Comparison of ENCODE assay signal across 13 cellular contexts in genomic region chr15:98909968-98910885, GRCh38.
"Had no signal": no experiment of that assay in that cellular context is flagged by ENCODE, and none has a peak within 500 bp of the region (broad histone marks: within the 10 kb centered on the region; RNA-seq: fewer than 3 reads in every experiment).

No MANE protein-coding gene starts in this region.

- ATAC-seq: activated T-helper 17 cell treated with anti-CD3 and anti-CD28 coated beads, Interleukin-2, amount 50 U/mL, for 72 hours; foreskin keratinocyte; left lung; stimulated activated effector memory CD8-positive, alpha-beta T cell treated with anti-CD3 and anti-CD28 coated beads, Interleukin-12 subunit alpha, Interleukin-12 subunit beta, amount 100 ng/mL, for 72 hours had no signal

- DNase-seq: activated CD4-positive, alpha-beta T cell treated with anti-CD3 and anti-CD28 coated beads for 4 hours; amygdala; foreskin keratinocyte; head of caudate nucleus; left lung; SK-N-SH; small intestine; T-helper 1 cell; transverse colon had no signal

- H3K4me1 Mint-ChIP-seq: activated naive CD4-positive, alpha-beta T cell treated with anti-CD3 and anti-CD28 coated beads, Interleukin-2, amount 50 U/mL, for 24 hours had no signal

- H3K27ac Mint-ChIP-seq: activated naive CD4-positive, alpha-beta T cell treated with anti-CD3 and anti-CD28 coated beads, Interleukin-2, amount 50 U/mL, for 24 hours; activated T-helper 17 cell treated with anti-CD3 and anti-CD28 coated beads, Interleukin-2, amount 50 U/mL, for 72 hours; stimulated activated effector memory CD8-positive, alpha-beta T cell treated with anti-CD3 and anti-CD28 coated beads, Interleukin-12 subunit alpha, Interleukin-12 subunit beta, amount 100 ng/mL, for 72 hours had no signal

- H3K4me3 ChIP-seq: breast epithelium, left lung, transverse colon had no signal

- H3K9me3 Mint-ChIP-seq: activated naive CD4-positive, alpha-beta T cell treated with anti-CD3 and anti-CD28 coated beads, Interleukin-2, amount 50 U/mL, for 24 hours; activated T-helper 17 cell treated with anti-CD3 and anti-CD28 coated beads, Interleukin-2, amount 50 U/mL, for 72 hours; stimulated activated effector memory CD8-positive, alpha-beta T cell treated with anti-CD3 and anti-CD28 coated beads, Interleukin-12 subunit alpha, Interleukin-12 subunit beta, amount 100 ng/mL, for 72 hours had no signal

- H3K27me3 ChIP-seq: breast epithelium, foreskin keratinocyte, left lung, transverse colon had no signal

- H3K27ac ChIP-seq: breast epithelium, foreskin keratinocyte, left lung, transverse colon had no signal

- H3K4me3 Mint-ChIP-seq: activated naive CD4-positive, alpha-beta T cell treated with anti-CD3 and anti-CD28 coated beads, Interleukin-2, amount 50 U/mL, for 24 hours; activated T-helper 17 cell treated with anti-CD3 and anti-CD28 coated beads, Interleukin-2, amount 50 U/mL, for 72 hours; stimulated activated effector memory CD8-positive, alpha-beta T cell treated with anti-CD3 and anti-CD28 coated beads, Interleukin-12 subunit alpha, Interleukin-12 subunit beta, amount 100 ng/mL, for 72 hours had no signal

- H3K9ac ChIP-seq: SK-N-SH had no signal

- H3K27me3 Mint-ChIP-seq: activated naive CD4-positive, alpha-beta T cell treated with anti-CD3 and anti-CD28 coated beads, Interleukin-2, amount 50 U/mL, for 24 hours; activated T-helper 17 cell treated with anti-CD3 and anti-CD28 coated beads, Interleukin-2, amount 50 U/mL, for 72 hours had no signal

- H3K9me3 ChIP-seq: breast epithelium, left lung, SK-N-SH, transverse colon had no signal
